ENCODE assay signal across 8 cellular contexts in the genomic region with DNA sequence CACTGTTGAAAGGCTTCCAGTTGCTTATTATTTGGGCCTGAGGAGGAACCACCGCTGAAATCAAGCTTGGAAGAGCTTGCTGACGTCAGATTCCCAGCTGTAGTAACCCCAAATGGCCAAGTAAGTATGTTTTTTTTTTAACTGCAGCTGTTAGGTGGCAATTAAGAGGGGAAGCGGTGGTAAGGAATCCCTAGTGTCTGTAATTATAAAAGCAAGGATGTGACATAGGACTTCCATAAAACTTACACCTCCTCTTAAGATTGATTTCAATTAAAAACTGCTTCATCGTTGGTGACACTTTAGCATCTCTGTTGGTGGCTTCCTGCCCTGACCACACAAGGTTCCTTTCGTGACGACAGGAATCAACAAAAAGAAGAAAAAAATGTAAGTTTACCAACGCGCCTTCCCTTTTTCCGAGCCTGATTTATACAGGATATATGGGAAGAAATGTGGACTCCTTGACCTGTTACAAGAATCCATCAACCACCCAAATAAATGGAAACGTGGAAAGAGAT. TPM values are rescaled to one million over a fixed set of nuclear protein-coding genes. Genes with fewer than 3 reads are reported as not detected.
DNase-seq lines count a peak whose midpoint lies in the region; ATAC-seq and TF ChIP-seq lines count a peak whose summit lies in the region.

No MANE protein-coding gene starts in this region.

- 2% methylated on average over 6 of the region's 10 CpGs for WGBS in mesenchymal stem cell
- WGBS in thymus: under 1% methylated on average over 10 of the region's 10 CpGs

- no peak overlapping the region for H4K91ac ChIP-seq in mesenchymal stem cell (ENCODE audit: low read length)

- peak overlapping the region; percentile 69 for H3K4me2 ChIP-seq in mesenchymal stem cell (ENCODE audit: low read length, poor library complexity, severe bottlenecking)

- H3K79me1 ChIP-seq in mesenchymal stem cell (replicated peaks; ENCODE audit: low read length, poor library complexity, severe bottlenecking): peaks cover 14% of the 10 kb centered on the region

- H2BK12ac ChIP-seq in mesenchymal stem cell (ENCODE audit: low read length in 2 of 2): no peak overlapping the region

- DNase-seq in cardiac muscle cell (ENCODE audit: low read depth in 1 of 2, low spot score in 1 of 2) (peak in 1 of 2 donors; percentile 62), cardiac septum (ENCODE audit: low spot score) (no peak), SK-N-MC (ENCODE audit: low read depth, low spot score) (no peak), choroid plexus epithelial cell (ENCODE audit: low read depth) (peak; percentile 50), mesenchymal stem cell (peak; percentile 84), NCI-H345 (lab: John Stamatoyannopoulos, UW) (no peak)

- TF ChIP-seq CTCF in cardiac muscle cell (IDR thresholded peaks at IDR 0.05; ENCODE audit: low read depth, low read length) (no peak), choroid plexus epithelial cell (conservative IDR thresholded peaks at IDR 0.05; ENCODE audit: low read depth, low read length) (peak; percentile 4)

- no peak overlapping the region for H3K14ac ChIP-seq in mesenchymal stem cell (ENCODE audit: low read length in 2 of 2)

- no peak overlapping the region for H3K23ac ChIP-seq in mesenchymal stem cell (ENCODE audit: low read length in 2 of 2)

- H2BK5ac ChIP-seq in mesenchymal stem cell (ENCODE audit: low read depth, low read length, poor library complexity, severe bottlenecking): no peak overlapping the region

- H3K27ac ChIP-seq in cardiac muscle cell (no peak overlapping the region), SK-N-MC (no peak overlapping the region), mesenchymal stem cell (ENCODE audit: low read length, poor library complexity, severe bottlenecking) (peak overlapping the region; percentile 19), thymus (ENCODE audit: low read depth) (peak overlapping the region; percentile 85)

- H3K9me3 ChIP-seq in cardiac muscle cell (ENCODE audit: low read depth): no peaks in the 10 kb centered on the region
- no peaks in the 10 kb centered on the region for H3K9me3 ChIP-seq in SK-N-MC (ENCODE audit: low read depth, low read length)
- H3K9me3 ChIP-seq in mesenchymal stem cell (ENCODE audit: control insufficient read depth, low read length): no peaks in the 10 kb centered on the region
- H3K9me3 ChIP-seq in thymus (ENCODE audit: control insufficient read depth): no peaks in the 10 kb centered on the region

- H2AK5ac ChIP-seq in mesenchymal stem cell (ENCODE audit: low read length, severe bottlenecking): no peak overlapping the region

- peak overlapping the region in 1 of 2 experiments; percentile 87 for H3K18ac ChIP-seq in mesenchymal stem cell (ENCODE audit: low read depth in 1 of 2, low read length in 2 of 2)

- no peaks in the 10 kb centered on the region for H3K27me3 ChIP-seq in cardiac muscle cell
- no peaks in the 10 kb centered on the region for H3K27me3 ChIP-seq in mesenchymal stem cell (ENCODE audit: control insufficient read depth in 1 of 2, insufficient read depth in 1 of 2, low read length in 2 of 2)
- H3K27me3 ChIP-seq in thymus (ENCODE audit: control insufficient read depth, insufficient read depth): no peaks in the 10 kb centered on the region

- ATAC-seq in GM18861 (IDR thresholded peaks at IDR 0.05; ENCODE audit: unreplicated experiment): no peak

- H4K8ac ChIP-seq in mesenchymal stem cell (ENCODE audit: low read length): no peak overlapping the region

- peak overlapping the region; percentile 82 for H2BK120ac ChIP-seq in mesenchymal stem cell (ENCODE audit: low read depth, low read length)

- no peak overlapping the region for H2BK15ac ChIP-seq in mesenchymal stem cell (ENCODE audit: low read depth, poor library complexity, severe bottlenecking)

- intact Hi-C loops in cardiac septum (cut with DNase I): loop anchor here (5.0 to 10.0 kb wide), 4 partner anchors 38 to 350 kb away; no protein-coding TSS in a partner anchor

- H3K4me3 ChIP-seq in cardiac muscle cell (peak overlapping the region; percentile 86), SK-N-MC (peak overlapping the region; percentile 77), choroid plexus epithelial cell (ENCODE audit: low read depth, low read length) (peak overlapping the region; percentile 91), mesenchymal stem cell (ENCODE audit: insufficient read depth in 1 of 2, low read depth in 1 of 2, low read length in 2 of 2) (peak overlapping the region; percentile 88 to 94), thymus (ENCODE audit: low read length) (peak overlapping the region; percentile 83)

- H3K9ac ChIP-seq in SK-N-MC (ENCODE audit: insufficient read length) (peak overlapping the region; percentile 64), mesenchymal stem cell (ENCODE audit: low read length) (peak overlapping the region; percentile 94)

- no peak overlapping the region for H3K4ac ChIP-seq in mesenchymal stem cell (ENCODE audit: low read depth in 1 of 2, low read length in 2 of 2)

- H3K36me3 ChIP-seq in cardiac muscle cell: no peaks in the 10 kb centered on the region
- no peaks in the 10 kb centered on the region for H3K36me3 ChIP-seq in SK-N-MC (ENCODE audit: insufficient read depth, low read length)
- H3K36me3 ChIP-seq in mesenchymal stem cell (ENCODE audit: control insufficient read depth in 1 of 2, insufficient read depth in 2 of 2, low read depth in 1 of 2, low read length in 2 of 2): no peaks in the 10 kb centered on the region
- no peaks in the 10 kb centered on the region for H3K36me3 ChIP-seq in thymus (ENCODE audit: control insufficient read depth, insufficient read depth)

- H3K4me1 ChIP-seq in cardiac muscle cell (ENCODE audit: low read depth) (no peaks in the 10 kb centered on the region), mesenchymal stem cell (ENCODE audit: control insufficient read depth, insufficient read depth, low read depth, low read length) (peaks cover 1% of the 10 kb centered on the region), thymus (ENCODE audit: control insufficient read depth, insufficient read depth, low read length) (peaks cover 18% of the 10 kb centered on the region)

- H2AFZ ChIP-seq in mesenchymal stem cell (ENCODE audit: low read depth, low read length): no peak overlapping the region

RNA-seq across cellular contexts. Expression of a gene that starts 0.9 kb away (rescaled TPM):
- total RNA-seq in cardiac muscle cell (22.2 and 24.4 TPM in 2 replicates), cardiac septum (40.6 TPM)
- polyA plus RNA-seq in cardiac muscle cell (4.4 and 5.1 TPM in 2 replicates), thymus (1.6 TPM)
- polyA plus RNA-seq in mesenchymal stem cell (2013, experiment 1 of 2): 17.5 TPM
- polyA plus RNA-seq in mesenchymal stem cell (2013, experiment 2 of 2): 17.2 TPM

Comparison
In these comparisons a context has a peak if more than half of its experiments do, and no peak if none do; other contexts are left out.
1. DNase-seq: peak in choroid plexus epithelial cell (single experiment) and mesenchymal stem cell (single experiment); none in cardiac septum (single experiment), SK-N-MC (single experiment) and NCI-H345 (single experiment).
2. H3K27ac ChIP-seq: peak in mesenchymal stem cell (single experiment) and thymus (single experiment); none in cardiac muscle cell (single experiment) and SK-N-MC (single experiment).
3. Peak in every context shown above with its lines, with median percentiles within 50 percentile points of each other: H3K4me3 ChIP-seq.